In genomic region chrX:54181196-54181953, GRCh38 we compare ENCODE assay signal across 8 cellular contexts. TPM values are rescaled to one million over a fixed set of nuclear protein-coding genes. Genes with fewer than 3 reads are reported as not detected.
DNase-seq lines count a peak whose midpoint lies in the region; ATAC-seq and TF ChIP-seq lines count a peak whose summit lies in the region.

No MANE protein-coding gene starts in this region.

- H3K27me3 ChIP-seq in GM06990 (replicated peaks; ENCODE audit: control insufficient read depth, insufficient read depth, low read length): no peaks in the 10 kb centered on the region
- no peaks in the 10 kb centered on the region for H3K27me3 ChIP-seq in OCI-LY1 (ENCODE audit: insufficient read depth, low read length)
- no peaks in the 10 kb centered on the region for H3K27me3 ChIP-seq in endodermal cell (ENCODE audit: control insufficient read depth, insufficient read depth, low read length, poor library complexity, severe bottlenecking)

- H3K79me2 ChIP-seq in OCI-LY1 (ENCODE audit: insufficient read depth, low read length): peaks cover 41% of the 10 kb centered on the region

- H3K9me3 Mint-ChIP-seq in endodermal cell: peaks cover 37% of the 10 kb centered on the region

- TF ChIP-seq CTCF in GM06990 (IDR thresholded peaks at IDR 0.05; ENCODE audit: insufficient read depth, low read length, poor library complexity, severe bottlenecking) (no peak), OCI-LY1 (IDR thresholded peaks at IDR 0.05; ENCODE audit: low read length) (no peak), endodermal cell (conservative IDR thresholded peaks at IDR 0.05) (no peak)

- no peak for DNase-seq in GM06990 (ENCODE audit: extremely low read depth, insufficient read length)
- no peak for DNase-seq in endodermal cell
- peak; percentile 10 for DNase-seq in renal cortical epithelial cell (ENCODE audit: low read depth)
- DNase-seq in occipital lobe (lab: John Stamatoyannopoulos, UW): no peak
- DNase-seq in Kasumi-1 (lab: John Stamatoyannopoulos, UW): no peak
- DNase-seq in mucosa of gallbladder (ENCODE audit: low spot score): no peak

- H3K4me1 Mint-ChIP-seq in endodermal cell: peaks cover 24% of the 10 kb centered on the region

- H3K36me3 Mint-ChIP-seq in endodermal cell (ENCODE audit: low read depth): peaks cover 7% of the 10 kb centered on the region

- no peak overlapping the region for H3K27ac Mint-ChIP-seq in endodermal cell

- H3K4me3 Mint-ChIP-seq in endodermal cell: peak overlapping the region; percentile 66

- peak overlapping the region; percentile 17 for H3K27ac ChIP-seq in OCI-LY1 (ENCODE audit: low read depth, low read length, poor library complexity, severe bottlenecking)
- H3K27ac ChIP-seq in endodermal cell (ENCODE audit: low read depth, low read length): no peak overlapping the region

- no peaks in the 10 kb centered on the region for H3K36me3 ChIP-seq in GM06990 (ENCODE audit: control insufficient read depth, insufficient read depth, low read length)
- peaks cover 34% of the 10 kb centered on the region for H3K36me3 ChIP-seq in OCI-LY1 (ENCODE audit: insufficient read depth, low read length)
- no peaks in the 10 kb centered on the region for H3K36me3 ChIP-seq in endodermal cell (ENCODE audit: control insufficient read depth, insufficient read depth, low read length)

- H3K9me2 ChIP-seq in OCI-LY1 (ENCODE audit: low read depth, low read length): no peaks in the 10 kb centered on the region

- 55% methylated on average over 4 of the region's 4 CpGs; no CpG with 5 or more reads in 1 of the 2 experiments for WGBS in endodermal cell (ENCODE audit: insufficient coverage in 1 of 2, insufficient read length in 1 of 2), 2 experiments

- H3K4me2 ChIP-seq in OCI-LY1 (ENCODE audit: low read length): peak overlapping the region; percentile 85

- H3K4me1 ChIP-seq in OCI-LY1 (ENCODE audit: insufficient read depth, low read length, severe bottlenecking): peaks cover 34% of the 10 kb centered on the region
- H3K4me1 ChIP-seq in endodermal cell (ENCODE audit: control insufficient read depth, insufficient read depth, low read length): no peaks in the 10 kb centered on the region

- H3K9me3 ChIP-seq in OCI-LY1 (ENCODE audit: low read length) (no peaks in the 10 kb centered on the region), endodermal cell (ENCODE audit: control insufficient read depth, low read length) (no peaks in the 10 kb centered on the region)

- H3F3A ChIP-seq in OCI-LY1 (ENCODE audit: insufficient read depth, low read length): no peaks in the 10 kb centered on the region

- ATAC-seq in GM21390 (IDR thresholded peaks at IDR 0.05; ENCODE audit: unreplicated experiment): no peak

- no peaks in the 10 kb centered on the region for H4K20me1 ChIP-seq in OCI-LY1 (ENCODE audit: insufficient read depth, low read length)

- H3K4me3 ChIP-seq in GM06990 (replicated peaks; ENCODE audit: low read depth, low read length): peak overlapping the region; percentile 78
- peak overlapping the region; percentile 87 for H3K4me3 ChIP-seq in OCI-LY1 (ENCODE audit: low read depth, low read length, poor library complexity, severe bottlenecking)
- H3K4me3 ChIP-seq in endodermal cell (ENCODE audit: low read length): peak overlapping the region; percentile 85

- H2AFZ ChIP-seq in OCI-LY1 (ENCODE audit: low read length): no peak overlapping the region

- H3K9ac ChIP-seq in OCI-LY1 (ENCODE audit: low read length) (peak overlapping the region; percentile 98), endodermal cell (ENCODE audit: extremely low read depth, low read length, poor library complexity, severe bottlenecking) (no peak overlapping the region)

- no peaks in the 10 kb centered on the region for H3K27me3 Mint-ChIP-seq in endodermal cell (ENCODE audit: insufficient read depth)

RNA-seq across cellular contexts. Expression of gene FAM120C, which starts 1.7 kb away (rescaled TPM):
- total RNA-seq in endodermal cell: 1 to 10 TPM; 9.6 to 9.7 TPM
- 4.8 TPM for polyA plus RNA-seq in endodermal cell (2013, experiment 1 of 2)
- 4.2 TPM for polyA plus RNA-seq in endodermal cell (2013, experiment 2 of 2)
- total RNA-seq in renal cortical epithelial cell: 2.1 and 10.3 TPM in 2 replicates
- total RNA-seq in occipital lobe: 7.2 TPM
- 12.3 TPM for total RNA-seq in mucosa of gallbladder
